21 cellular contexts compared by ENCODE assay signal in the genomic region with DNA sequence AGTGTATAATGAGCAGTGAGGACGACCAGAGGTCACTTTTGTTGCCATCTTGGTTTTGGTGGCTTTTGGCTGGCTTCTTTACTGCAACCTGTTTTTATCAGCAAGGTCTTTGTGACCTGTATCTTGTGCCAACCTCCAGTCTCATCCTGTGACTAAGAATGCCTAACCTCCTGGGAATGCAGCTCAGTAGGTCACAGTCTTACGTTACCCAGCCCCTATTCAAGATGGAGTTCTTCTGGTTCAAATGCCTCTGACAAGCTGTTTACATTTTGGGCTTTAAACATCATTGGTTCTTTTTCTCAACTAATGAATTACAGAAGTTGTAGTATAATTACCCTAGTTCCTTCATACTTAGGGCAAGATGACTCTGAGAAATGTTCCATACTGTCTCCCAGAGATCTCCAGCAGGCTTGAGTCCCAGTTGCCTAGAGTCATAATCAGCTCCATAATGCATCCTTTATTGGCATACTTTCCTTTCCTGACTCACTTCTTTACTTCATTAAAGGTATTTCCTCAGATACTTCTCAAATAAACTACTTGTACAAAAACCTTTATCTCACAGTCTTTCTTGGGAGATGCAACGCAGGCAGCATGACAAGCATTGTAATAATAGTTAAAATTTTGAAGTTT.
A peak's percentile ranks its signal among the peaks of the same experiment; 100 is the strongest.
DNase-seq lines count a peak whose midpoint lies in the region; ATAC-seq and TF ChIP-seq lines count a peak whose summit lies in the region.
"Had no signal": no experiment of that assay in that cellular context is flagged by ENCODE, and none has a peak within 500 bp of the region (broad histone marks: within the 10 kb centered on the region; RNA-seq: fewer than 3 reads in every experiment).

No MANE protein-coding gene starts in this region.

- ATAC-seq in GM23338 (no peak), WTC11 (no peak), HG02798 (IDR thresholded peaks at IDR 0.05; ENCODE audit: poor library complexity, unreplicated experiment) (no peak)
- ATAC-seq: T-cell had no signal

- H3K27me3 ChIP-seq in GM23338 (ENCODE audit: insufficient read depth): no peaks in the 10 kb centered on the region
- H3K27me3 ChIP-seq: sigmoid colon had no signal

- H3K4me2 ChIP-seq in GM23338: peak overlapping the region; percentile 52; the same call in 1 of the 2 replicates
- H3K4me2 ChIP-seq: PC-9 had no signal

- CTCF ChIA-PET in WTC11 (lab: Charles Lee): no interaction called here

- H3K9me2 ChIP-seq in GM23338 (ENCODE audit: insufficient read depth): no peaks in the 10 kb centered on the region

- H3K9me3 Mint-ChIP-seq in GM23338: peaks cover 12% of the 10 kb centered on the region
- H3K9me3 Mint-ChIP-seq in WTC11: peaks cover 12% of the 10 kb centered on the region
- H3K9me3 Mint-ChIP-seq: immature natural killer cell had no signal

- H3K27ac Mint-ChIP-seq in GM23338: no peak overlapping the region
- peak overlapping the region; percentile 68; the same call in 1 of the 2 replicates for H3K27ac Mint-ChIP-seq in WTC11
- H3K27ac Mint-ChIP-seq: activated T-helper 1 cell treated with anti-CD3 and anti-CD28 coated beads, Interleukin-12 subunit alpha, Interleukin-12 subunit beta, Interleukin-2, Interleukin-4 antibody, amounts not matched to agents 30 ng/mL and 10 ng/mL and 1 ng/mL, durations not matched to agents 14 hours and 24 hours and 36 hours; immature natural killer cell; mesothelial cell of epicardium; T-cell had no signal

- TF ChIP-seq CTCF in GM23338 (conservative IDR thresholded peaks at IDR 0.05; ENCODE audit: low read depth in 2 of 2) (no peak), WTC11 (IDR thresholded peaks at IDR 0.05) (no peak), fibroblast of the aortic adventitia (IDR thresholded peaks at IDR 0.05; ENCODE audit: insufficient read depth, low read length) (no peak), GM13976 (IDR thresholded peaks at IDR 0.05; ENCODE audit: borderline replicate concordance, control extremely low read depth, extremely low read depth, insufficient read depth, missing control alignments) (no peak)

- H2AFZ ChIP-seq in GM23338: no peak overlapping the region
- H2AFZ ChIP-seq: PC-9 had no signal

- no peak overlapping the region for H3K4me3 Mint-ChIP-seq in GM23338
- no peak overlapping the region for H3K4me3 Mint-ChIP-seq in WTC11
- H3K4me3 Mint-ChIP-seq: activated T-helper 1 cell treated with anti-CD3 and anti-CD28 coated beads, Interleukin-12 subunit alpha, Interleukin-12 subunit beta, Interleukin-2, Interleukin-4 antibody, amounts not matched to agents 30 ng/mL and 10 ng/mL and 1 ng/mL, durations not matched to agents 14 hours and 24 hours and 36 hours; immature natural killer cell; mesothelial cell of epicardium; T-cell had no signal

- POLR2A ChIA-PET in WTC11 (lab: Charles Lee): no interaction called here

- no peaks in the 10 kb centered on the region for H3K36me3 ChIP-seq in GM23338 (ENCODE audit: insufficient read depth)
- H3K36me3 ChIP-seq: sigmoid colon had no signal

- peaks cover 21% of the 10 kb centered on the region for H3K4me1 ChIP-seq in GM23338 (ENCODE audit: insufficient read depth)

- peaks cover 97% of the 10 kb centered on the region for H3K79me2 ChIP-seq in GM23338 (replicated peaks; ENCODE audit: insufficient read depth)

- DNase-seq in AG08395 (ENCODE audit: low spot score) (peak; percentile 21), GM23338 (ENCODE audit: low spot score) (no peak), WTC11 (ENCODE audit: low spot score) (no peak), fibroblast of the aortic adventitia (ENCODE audit: low read depth) (peak; percentile 33), GM13976 (ENCODE audit: low spot score) (no peak), 8988T (no peak), GOT3 (lab: John Stamatoyannopoulos, UW) (no peak)
- DNase-seq: activated CD8-positive, alpha-beta memory T cell treated with anti-CD3 and anti-CD28 coated beads for 24 hours; amniotic stem cell; COR-L47; immature natural killer cell; NCI-H2081 treated with DMSO at 0.1 percent for 48 hours; NCI-H69; PC-9; sigmoid colon; stimulated activated CD4-positive, alpha-beta T cell treated with anti-CD3 and anti-CD28 coated beads, Interleukin-2, amount 100 ng/mL, for 48 hours; substantia nigra; T-cell had no signal

- H3K4me3 ChIP-seq in GM23338 (no peak overlapping the region), fibroblast of the aortic adventitia (ENCODE audit: low read depth, low read length) (no peak overlapping the region)
- H3K4me3 ChIP-seq: PC-9, sigmoid colon had no signal

- in situ Hi-C loops in GM13976 (cut with MboI; ENCODE audit: low sequenced_read_pairs, unreplicated experiment): no loop called here

- peaks cover 26% of the 10 kb centered on the region for H4K20me1 ChIP-seq in GM23338 (replicated peaks; ENCODE audit: insufficient read depth)

- H3K27me3 Mint-ChIP-seq in GM23338 (ENCODE audit: insufficient read depth, low read depth, poor library complexity): peaks cover 3% of the 10 kb centered on the region
- H3K27me3 Mint-ChIP-seq in WTC11 (ENCODE audit: low read depth): no peaks in the 10 kb centered on the region
- H3K27me3 Mint-ChIP-seq: T-cell had no signal

- H3K4me1 Mint-ChIP-seq in GM23338 (peaks cover 39% of the 10 kb centered on the region), WTC11 (peaks cover 45% of the 10 kb centered on the region)

- H3K27ac ChIP-seq in GM23338 (ENCODE audit: low read depth): 0 out of 2 replicates have a peak overlapping the region, but pooled peaks have one; percentile 11
- H3K27ac ChIP-seq: PC-9, sigmoid colon had no signal

- no peaks in the 10 kb centered on the region for H3F3A ChIP-seq in GM23338 (replicated peaks; ENCODE audit: low read depth)

- peaks cover 42% of the 10 kb centered on the region for H3K36me3 Mint-ChIP-seq in GM23338 (ENCODE audit: low read depth)
- peaks cover 22% of the 10 kb centered on the region for H3K36me3 Mint-ChIP-seq in WTC11

TF ChIP-seq in GM23338, 12 proteins besides CTCF, POLR2A, EP300 and RAD21:
- TF ChIP-seq CREB1 (CRISPR knock-in tag; IDR thresholded peaks at IDR 0.05; ENCODE audit: low read depth) (no peak), POLR2AphosphoS5 (IDR thresholded peaks at IDR 0.05; ENCODE audit: low read depth) (no peak), EZH2 (IDR thresholded peaks at IDR 0.05; ENCODE audit: low read depth, unreplicated experiment) (no peak), STAT1 (IDR thresholded peaks at IDR 0.05; ENCODE audit: unreplicated experiment) (no peak), ZNF114 (CRISPR knock-in tag; IDR thresholded peaks at IDR 0.05) (no peak)
- TF ChIP-seq, protein P1, sequence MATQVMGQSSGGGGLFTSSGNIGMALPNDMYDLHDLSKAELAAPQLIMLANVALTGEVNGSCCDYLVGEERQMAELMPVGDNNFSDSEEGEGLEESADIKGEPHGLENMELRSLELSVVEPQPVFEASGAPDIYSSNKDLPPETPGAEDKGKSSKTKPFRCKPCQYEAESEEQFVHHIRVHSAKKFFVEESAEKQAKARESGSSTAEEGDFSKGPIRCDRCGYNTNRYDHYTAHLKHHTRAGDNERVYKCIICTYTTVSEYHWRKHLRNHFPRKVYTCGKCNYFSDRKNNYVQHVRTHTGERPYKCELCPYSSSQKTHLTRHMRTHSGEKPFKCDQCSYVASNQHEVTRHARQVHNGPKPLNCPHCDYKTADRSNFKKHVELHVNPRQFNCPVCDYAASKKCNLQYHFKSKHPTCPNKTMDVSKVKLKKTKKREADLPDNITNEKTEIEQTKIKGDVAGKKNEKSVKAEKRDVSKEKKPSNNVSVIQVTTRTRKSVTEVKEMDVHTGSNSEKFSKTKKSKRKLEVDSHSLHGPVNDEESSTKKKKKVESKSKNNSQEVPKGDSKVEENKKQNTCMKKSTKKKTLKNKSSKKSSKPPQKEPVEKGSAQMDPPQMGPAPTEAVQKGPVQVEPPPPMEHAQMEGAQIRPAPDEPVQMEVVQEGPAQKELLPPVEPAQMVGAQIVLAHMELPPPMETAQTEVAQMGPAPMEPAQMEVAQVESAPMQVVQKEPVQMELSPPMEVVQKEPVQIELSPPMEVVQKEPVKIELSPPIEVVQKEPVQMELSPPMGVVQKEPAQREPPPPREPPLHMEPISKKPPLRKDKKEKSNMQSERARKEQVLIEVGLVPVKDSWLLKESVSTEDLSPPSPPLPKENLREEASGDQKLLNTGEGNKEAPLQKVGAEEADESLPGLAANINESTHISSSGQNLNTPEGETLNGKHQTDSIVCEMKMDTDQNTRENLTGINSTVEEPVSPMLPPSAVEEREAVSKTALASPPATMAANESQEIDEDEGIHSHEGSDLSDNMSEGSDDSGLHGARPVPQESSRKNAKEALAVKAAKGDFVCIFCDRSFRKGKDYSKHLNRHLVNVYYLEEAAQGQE (IDR thresholded peaks at IDR 0.05; ENCODE audit: unreplicated experiment): no peak

TF ChIP-seq in WTC11, 78 proteins besides CTCF, POLR2A, EP300 and RAD21 (continues in another document):
- TF ChIP-seq ZNF671 (CRISPR knock-in tag; IDR thresholded peaks at IDR 0.05) (no peak), FOXP1 (CRISPR knock-in tag; IDR thresholded peaks at IDR 0.05; ENCODE audit: borderline replicate concordance) (no peak), ZNF396 (CRISPR knock-in tag; IDR thresholded peaks at IDR 0.05; ENCODE audit: borderline replicate concordance) (no peak), PRRX2 (CRISPR knock-in tag; IDR thresholded peaks at IDR 0.05) (no peak), OVOL2 (CRISPR knock-in tag; IDR thresholded peaks at IDR 0.05; ENCODE audit: borderline replicate concordance) (no peak), TP53 (CRISPR knock-in tag; IDR thresholded peaks at IDR 0.05) (no peak)
- TF ChIP-seq, protein P2, sequence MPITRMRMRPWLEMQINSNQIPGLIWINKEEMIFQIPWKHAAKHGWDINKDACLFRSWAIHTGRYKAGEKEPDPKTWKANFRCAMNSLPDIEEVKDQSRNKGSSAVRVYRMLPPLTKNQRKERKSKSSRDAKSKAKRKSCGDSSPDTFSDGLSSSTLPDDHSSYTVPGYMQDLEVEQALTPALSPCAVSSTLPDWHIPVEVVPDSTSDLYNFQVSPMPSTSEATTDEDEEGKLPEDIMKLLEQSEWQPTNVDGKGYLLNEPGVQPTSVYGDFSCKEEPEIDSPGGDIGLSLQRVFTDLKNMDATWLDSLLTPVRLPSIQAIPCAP (CRISPR knock-in tag; IDR thresholded peaks at IDR 0.05): no peak
- TF ChIP-seq, protein P3, sequence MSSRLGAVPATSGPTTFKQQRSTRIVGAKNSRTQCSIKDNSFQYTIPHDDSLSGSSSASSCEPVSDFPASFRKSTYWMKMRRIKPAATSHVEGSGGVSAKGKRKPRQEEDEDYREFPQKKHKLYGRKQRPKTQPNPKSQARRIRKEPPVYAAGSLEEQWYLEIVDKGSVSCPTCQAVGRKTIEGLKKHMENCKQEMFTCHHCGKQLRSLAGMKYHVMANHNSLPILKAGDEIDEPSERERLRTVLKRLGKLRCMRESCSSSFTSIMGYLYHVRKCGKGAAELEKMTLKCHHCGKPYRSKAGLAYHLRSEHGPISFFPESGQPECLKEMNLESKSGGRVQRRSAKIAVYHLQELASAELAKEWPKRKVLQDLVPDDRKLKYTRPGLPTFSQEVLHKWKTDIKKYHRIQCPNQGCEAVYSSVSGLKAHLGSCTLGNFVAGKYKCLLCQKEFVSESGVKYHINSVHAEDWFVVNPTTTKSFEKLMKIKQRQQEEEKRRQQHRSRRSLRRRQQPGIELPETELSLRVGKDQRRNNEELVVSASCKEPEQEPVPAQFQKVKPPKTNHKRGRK (CRISPR knock-in tag; IDR thresholded peaks at IDR 0.05; ENCODE audit: borderline replicate concordance): no peak

Comparison
In these comparisons a context has a peak if more than half of its experiments do, and no peak if none do; other contexts are left out.
1. DNase-seq: peak in AG08395 (single experiment) and fibroblast of the aortic adventitia (single experiment); none in GM23338 (single experiment), WTC11 (single experiment), GM13976 (single experiment), 8988T (single experiment) and GOT3 (single experiment).